2 cellular contexts compared by ENCODE assay signal in the genomic region with DNA sequence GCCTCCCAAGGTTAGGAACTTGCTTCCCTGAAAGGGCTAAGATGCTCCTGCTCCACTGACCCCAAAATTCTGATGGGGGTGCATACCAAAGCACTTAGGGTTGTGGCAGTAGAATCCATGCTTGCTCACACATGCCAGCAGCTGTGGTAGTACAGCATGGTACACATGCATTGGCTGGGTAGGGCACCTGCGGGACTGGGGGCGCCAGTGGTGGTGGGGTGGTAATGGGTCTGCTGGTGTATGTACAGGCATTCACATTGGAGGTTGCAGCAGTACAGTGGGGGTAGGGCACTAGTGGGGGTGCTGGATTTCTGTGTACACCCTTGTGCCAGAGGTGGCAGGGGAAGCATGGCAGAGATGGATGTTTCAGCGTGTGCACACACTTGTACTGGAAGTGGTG.
TF ChIP-seq lines count a peak whose summit lies in the region.

No MANE protein-coding gene starts in this region.

TF ChIP-seq in GM23338, 12 proteins besides CTCF, POLR2A, EP300 and RAD21:
- TF ChIP-seq ZNF114 (CRISPR knock-in tag; IDR thresholded peaks at IDR 0.05): no peak
- no peak for TF ChIP-seq JUNB (IDR thresholded peaks at IDR 0.05; ENCODE audit: unreplicated experiment)
- no peak for TF ChIP-seq CREB1 (CRISPR knock-in tag; IDR thresholded peaks at IDR 0.05; ENCODE audit: low read depth)
- TF ChIP-seq ZNF331 (CRISPR knock-in tag; IDR thresholded peaks at IDR 0.05; ENCODE audit: low read depth): no peak
- TF ChIP-seq STAT1 (IDR thresholded peaks at IDR 0.05; ENCODE audit: unreplicated experiment): no peak
- no peak for TF ChIP-seq EZH2 (IDR thresholded peaks at IDR 0.05; ENCODE audit: low read depth, unreplicated experiment)

TF ChIP-seq in H1, 55 proteins besides CTCF, POLR2A, EP300 and RAD21:
- no peak for TF ChIP-seq NANOG (IDR thresholded peaks at IDR 0.05; ENCODE audit: insufficient read depth, low read depth, low read length, poor library complexity, severe bottlenecking)
- no peak for TF ChIP-seq TCF12 (IDR thresholded peaks at IDR 0.05; ENCODE audit: low read depth, low read length)
- TF ChIP-seq, protein P1, sequence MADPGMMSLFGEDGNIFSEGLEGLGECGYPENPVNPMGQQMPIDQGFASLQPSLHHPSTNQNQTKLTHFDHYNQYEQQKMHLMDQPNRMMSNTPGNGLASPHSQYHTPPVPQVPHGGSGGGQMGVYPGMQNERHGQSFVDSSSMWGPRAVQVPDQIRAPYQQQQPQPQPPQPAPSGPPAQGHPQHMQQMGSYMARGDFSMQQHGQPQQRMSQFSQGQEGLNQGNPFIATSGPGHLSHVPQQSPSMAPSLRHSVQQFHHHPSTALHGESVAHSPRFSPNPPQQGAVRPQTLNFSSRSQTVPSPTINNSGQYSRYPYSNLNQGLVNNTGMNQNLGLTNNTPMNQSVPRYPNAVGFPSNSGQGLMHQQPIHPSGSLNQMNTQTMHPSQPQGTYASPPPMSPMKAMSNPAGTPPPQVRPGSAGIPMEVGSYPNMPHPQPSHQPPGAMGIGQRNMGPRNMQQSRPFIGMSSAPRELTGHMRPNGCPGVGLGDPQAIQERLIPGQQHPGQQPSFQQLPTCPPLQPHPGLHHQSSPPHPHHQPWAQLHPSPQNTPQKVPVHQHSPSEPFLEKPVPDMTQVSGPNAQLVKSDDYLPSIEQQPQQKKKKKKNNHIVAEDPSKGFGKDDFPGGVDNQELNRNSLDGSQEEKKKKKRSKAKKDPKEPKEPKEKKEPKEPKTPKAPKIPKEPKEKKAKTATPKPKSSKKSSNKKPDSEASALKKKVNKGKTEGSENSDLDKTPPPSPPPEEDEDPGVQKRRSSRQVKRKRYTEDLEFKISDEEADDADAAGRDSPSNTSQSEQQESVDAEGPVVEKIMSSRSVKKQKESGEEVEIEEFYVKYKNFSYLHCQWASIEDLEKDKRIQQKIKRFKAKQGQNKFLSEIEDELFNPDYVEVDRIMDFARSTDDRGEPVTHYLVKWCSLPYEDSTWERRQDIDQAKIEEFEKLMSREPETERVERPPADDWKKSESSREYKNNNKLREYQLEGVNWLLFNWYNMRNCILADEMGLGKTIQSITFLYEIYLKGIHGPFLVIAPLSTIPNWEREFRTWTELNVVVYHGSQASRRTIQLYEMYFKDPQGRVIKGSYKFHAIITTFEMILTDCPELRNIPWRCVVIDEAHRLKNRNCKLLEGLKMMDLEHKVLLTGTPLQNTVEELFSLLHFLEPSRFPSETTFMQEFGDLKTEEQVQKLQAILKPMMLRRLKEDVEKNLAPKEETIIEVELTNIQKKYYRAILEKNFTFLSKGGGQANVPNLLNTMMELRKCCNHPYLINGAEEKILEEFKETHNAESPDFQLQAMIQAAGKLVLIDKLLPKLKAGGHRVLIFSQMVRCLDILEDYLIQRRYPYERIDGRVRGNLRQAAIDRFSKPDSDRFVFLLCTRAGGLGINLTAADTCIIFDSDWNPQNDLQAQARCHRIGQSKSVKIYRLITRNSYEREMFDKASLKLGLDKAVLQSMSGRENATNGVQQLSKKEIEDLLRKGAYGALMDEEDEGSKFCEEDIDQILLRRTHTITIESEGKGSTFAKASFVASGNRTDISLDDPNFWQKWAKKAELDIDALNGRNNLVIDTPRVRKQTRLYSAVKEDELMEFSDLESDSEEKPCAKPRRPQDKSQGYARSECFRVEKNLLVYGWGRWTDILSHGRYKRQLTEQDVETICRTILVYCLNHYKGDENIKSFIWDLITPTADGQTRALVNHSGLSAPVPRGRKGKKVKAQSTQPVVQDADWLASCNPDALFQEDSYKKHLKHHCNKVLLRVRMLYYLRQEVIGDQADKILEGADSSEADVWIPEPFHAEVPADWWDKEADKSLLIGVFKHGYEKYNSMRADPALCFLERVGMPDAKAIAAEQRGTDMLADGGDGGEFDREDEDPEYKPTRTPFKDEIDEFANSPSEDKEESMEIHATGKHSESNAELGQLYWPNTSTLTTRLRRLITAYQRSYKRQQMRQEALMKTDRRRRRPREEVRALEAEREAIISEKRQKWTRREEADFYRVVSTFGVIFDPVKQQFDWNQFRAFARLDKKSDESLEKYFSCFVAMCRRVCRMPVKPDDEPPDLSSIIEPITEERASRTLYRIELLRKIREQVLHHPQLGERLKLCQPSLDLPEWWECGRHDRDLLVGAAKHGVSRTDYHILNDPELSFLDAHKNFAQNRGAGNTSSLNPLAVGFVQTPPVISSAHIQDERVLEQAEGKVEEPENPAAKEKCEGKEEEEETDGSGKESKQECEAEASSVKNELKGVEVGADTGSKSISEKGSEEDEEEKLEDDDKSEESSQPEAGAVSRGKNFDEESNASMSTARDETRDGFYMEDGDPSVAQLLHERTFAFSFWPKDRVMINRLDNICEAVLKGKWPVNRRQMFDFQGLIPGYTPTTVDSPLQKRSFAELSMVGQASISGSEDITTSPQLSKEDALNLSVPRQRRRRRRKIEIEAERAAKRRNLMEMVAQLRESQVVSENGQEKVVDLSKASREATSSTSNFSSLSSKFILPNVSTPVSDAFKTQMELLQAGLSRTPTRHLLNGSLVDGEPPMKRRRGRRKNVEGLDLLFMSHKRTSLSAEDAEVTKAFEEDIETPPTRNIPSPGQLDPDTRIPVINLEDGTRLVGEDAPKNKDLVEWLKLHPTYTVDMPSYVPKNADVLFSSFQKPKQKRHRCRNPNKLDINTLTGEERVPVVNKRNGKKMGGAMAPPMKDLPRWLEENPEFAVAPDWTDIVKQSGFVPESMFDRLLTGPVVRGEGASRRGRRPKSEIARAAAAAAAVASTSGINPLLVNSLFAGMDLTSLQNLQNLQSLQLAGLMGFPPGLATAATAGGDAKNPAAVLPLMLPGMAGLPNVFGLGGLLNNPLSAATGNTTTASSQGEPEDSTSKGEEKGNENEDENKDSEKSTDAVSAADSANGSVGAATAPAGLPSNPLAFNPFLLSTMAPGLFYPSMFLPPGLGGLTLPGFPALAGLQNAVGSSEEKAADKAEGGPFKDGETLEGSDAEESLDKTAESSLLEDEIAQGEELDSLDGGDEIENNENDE (IDR thresholded peaks at IDR 0.05; ENCODE audit: insufficient replicate concordance, low read length): no peak
- no peak for TF ChIP-seq HDAC6 (IDR thresholded peaks at IDR 0.05; ENCODE audit: low read depth, low read length)
